9 cellular contexts compared by ENCODE assay signal in the genomic region with DNA sequence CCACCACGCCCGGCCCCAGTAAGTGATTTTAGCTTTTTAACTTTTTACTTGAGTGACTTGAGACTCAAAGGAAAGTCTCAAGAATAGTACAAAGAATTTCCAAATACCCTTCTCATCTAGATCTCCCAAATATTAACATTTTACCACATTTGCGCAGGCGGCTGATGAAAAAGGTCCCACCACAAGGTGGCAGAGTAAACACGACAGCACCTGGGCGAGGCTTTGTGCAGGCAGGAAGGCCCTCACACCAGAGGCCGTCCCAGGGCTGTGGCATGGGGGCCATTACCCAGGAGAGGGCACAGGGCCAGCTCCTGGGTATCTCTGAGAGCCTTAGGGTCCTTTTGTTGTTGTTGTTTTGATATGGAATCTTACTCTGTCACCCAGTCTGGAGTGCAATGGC. TPM values are rescaled to one million over a fixed set of nuclear protein-coding genes. Genes with fewer than 3 reads are reported as not detected.
DNase-seq lines count a peak whose midpoint lies in the region; ATAC-seq and TF ChIP-seq lines count a peak whose summit lies in the region.
"Had no signal": no experiment of that assay in that cellular context is flagged by ENCODE, and none has a peak within 500 bp of the region (broad histone marks: within the 10 kb centered on the region; RNA-seq: fewer than 3 reads in every experiment).

No MANE protein-coding gene starts in this region.

- no peaks in the 10 kb centered on the region for H3K36me3 Mint-ChIP-seq in activated T-cell treated with anti-CD3 and anti-CD28 coated beads, Interleukin-2, amount 50 U/mL, for 4 hours (ENCODE audit: insufficient read depth)

- H3K4me1 ChIP-seq in NT2/D1 (ENCODE audit: insufficient read depth, insufficient read length): no peaks in the 10 kb centered on the region
- no peaks in the 10 kb centered on the region for H3K4me1 ChIP-seq in osteoblast (ENCODE audit: insufficient read depth, low read length)
- H3K4me1 ChIP-seq: parathyroid adenoma had no signal

- H3K4me3 ChIP-seq in NT2/D1 (ENCODE audit: insufficient read length, low read depth): no peak overlapping the region
- H3K4me3 ChIP-seq in choroid plexus epithelial cell (ENCODE audit: low read depth, low read length): no peak overlapping the region
- no peak overlapping the region for H3K4me3 ChIP-seq in osteoblast (ENCODE audit: insufficient read depth, low read length)

- DNase-seq in activated T-cell treated with anti-CD3 and anti-CD28 coated beads for 48 hours (ENCODE audit: low read depth) (peak; percentile 16), NT2/D1 (ENCODE audit: low read depth, low spot score) (peak; percentile 18), choroid plexus epithelial cell (ENCODE audit: low read depth) (peak; percentile 25), osteoblast (ENCODE audit: insufficient read length, low spot score, missing footprints) (peak; percentile 75), OCI-M1 (lab: John Stamatoyannopoulos, UW) (no peak)
- no peak for DNase-seq in activated T-cell treated with anti-CD3 and anti-CD28 coated beads, Interleukin-2, amount 50 U/mL, for 4 hours

- TF ChIP-seq CTCF in choroid plexus epithelial cell (conservative IDR thresholded peaks at IDR 0.05; ENCODE audit: low read depth, low read length): peak; percentile 59
- TF ChIP-seq CTCF in osteoblast (IDR thresholded peaks at IDR 0.05; ENCODE audit: extremely low read depth, low read depth, low read length): peak; percentile 40

- H2AFZ ChIP-seq in osteoblast (ENCODE audit: low read length): no peak overlapping the region
- H2AFZ ChIP-seq: parathyroid adenoma had no signal

- no peak for ATAC-seq in activated T-cell treated with anti-CD3 and anti-CD28 coated beads, Interleukin-2, amount 50 U/mL, for 4 hours
- no peak for ATAC-seq in GM19395 (IDR thresholded peaks at IDR 0.05; ENCODE audit: unreplicated experiment)
- ATAC-seq in HG03565 (IDR thresholded peaks at IDR 0.05; ENCODE audit: unreplicated experiment): no peak

- H3K27me3 ChIP-seq in NT2/D1 (ENCODE audit: insufficient read depth, insufficient read length): no peaks in the 10 kb centered on the region
- H3K27me3 ChIP-seq in osteoblast (ENCODE audit: insufficient read depth, low read length): no peaks in the 10 kb centered on the region

- H3K4me2 ChIP-seq in osteoblast (ENCODE audit: insufficient read depth, low read length): no peak overlapping the region

- no peaks in the 10 kb centered on the region for H3K79me2 ChIP-seq in osteoblast (ENCODE audit: insufficient read depth, low read length)
- H3K79me2 ChIP-seq: parathyroid adenoma had no signal

- H3K4me1 Mint-ChIP-seq in activated T-cell treated with anti-CD3 and anti-CD28 coated beads, Interleukin-2, amount 50 U/mL, for 4 hours (ENCODE audit: low read depth): peaks cover 13% of the 10 kb centered on the region

- no peak overlapping the region for H3K4me3 Mint-ChIP-seq in activated T-cell treated with anti-CD3 and anti-CD28 coated beads, Interleukin-2, amount 50 U/mL, for 4 hours

- no peak overlapping the region for H3K9ac ChIP-seq in NT2/D1 (ENCODE audit: insufficient read length, low read depth)
- H3K9ac ChIP-seq: parathyroid adenoma had no signal

- no peaks in the 10 kb centered on the region for H4K20me1 ChIP-seq in osteoblast (ENCODE audit: insufficient read depth, low read length)

- peaks cover 2% of the 10 kb centered on the region for H3K27me3 Mint-ChIP-seq in activated T-cell treated with anti-CD3 and anti-CD28 coated beads, Interleukin-2, amount 50 U/mL, for 4 hours (ENCODE audit: low read depth)

- H3K27ac ChIP-seq in osteoblast (ENCODE audit: low read depth, low read length): no peak overlapping the region
- H3K27ac ChIP-seq: parathyroid adenoma had no signal

- H3K36me3 ChIP-seq in NT2/D1 (ENCODE audit: insufficient read depth, insufficient read length, low read length): no peaks in the 10 kb centered on the region
- no peaks in the 10 kb centered on the region for H3K36me3 ChIP-seq in osteoblast (ENCODE audit: insufficient read depth, low read length)

- no peaks in the 10 kb centered on the region for H3K9me3 Mint-ChIP-seq in activated T-cell treated with anti-CD3 and anti-CD28 coated beads, Interleukin-2, amount 50 U/mL, for 4 hours

- H3K9me3 ChIP-seq in NT2/D1 (ENCODE audit: insufficient read depth, low read length): no peaks in the 10 kb centered on the region
- no peaks in the 10 kb centered on the region for H3K9me3 ChIP-seq in osteoblast (ENCODE audit: low read depth, low read length)

RNA-seq across cellular contexts. Expression of a gene that starts 50.0 kb away (rescaled TPM):
- total RNA-seq in activated T-cell treated with anti-CD3 and anti-CD28 coated beads, Interleukin-2, amount 50 U/mL, for 4 hours: 10 to 100 TPM; 38.0 to 44.9 (median 39.1) TPM
- 63.7 and 68.4 TPM in 2 replicates for total RNA-seq in osteoblast

Comparison
In these comparisons a context has a peak if more than half of its experiments do, and no peak if none do; other contexts are left out.
1. DNase-seq: peak in activated T-cell treated with anti-CD3 and anti-CD28 coated beads for 48 hours (single experiment), NT2/D1 (single experiment), choroid plexus epithelial cell (single experiment) and osteoblast (single experiment); none in activated T-cell treated with anti-CD3 and anti-CD28 coated beads, Interleukin-2, amount 50 U/mL, for 4 hours (single experiment) and OCI-M1 (single experiment).